In genomic region chr7:134750083-134751062, GRCh38 we compare ENCODE assay signal across 8 cellular contexts. TPM values are rescaled to one million over a fixed set of nuclear protein-coding genes. Genes with fewer than 3 reads are reported as not detected.
DNase-seq lines count a peak whose midpoint lies in the region; ATAC-seq and TF ChIP-seq lines count a peak whose summit lies in the region.

No MANE protein-coding gene starts in this region.

- no peak overlapping the region for H3K4me3 ChIP-seq in fibroblast of the aortic adventitia (ENCODE audit: low read depth, low read length)
- H3K4me3 ChIP-seq in parathyroid adenoma (ENCODE audit: low read depth, low read length), result no peak overlapping the region

- H3K27ac ChIP-seq in C4-2B (no peak overlapping the region), parathyroid adenoma (no peak overlapping the region)

- H3K9me3 ChIP-seq in parathyroid adenoma (ENCODE audit: control insufficient read depth, low read length), result no peaks in the 10 kb centered on the region

- no peak overlapping the region for H3K4me2 ChIP-seq in parathyroid adenoma (ENCODE audit: low read length)

- no peak overlapping the region for H3K9ac ChIP-seq in parathyroid adenoma

- H3K36me3 ChIP-seq in parathyroid adenoma (ENCODE audit: control insufficient read depth, insufficient read depth, low read length), result no peaks in the 10 kb centered on the region

- H3K4me1 ChIP-seq in parathyroid adenoma, result no peaks in the 10 kb centered on the region

- H3K27me3 ChIP-seq in parathyroid adenoma (ENCODE audit: control insufficient read depth, insufficient read depth, low read length), result no peaks in the 10 kb centered on the region

- peak overlapping the region; percentile 29 for H2AFZ ChIP-seq in parathyroid adenoma

- peak; percentile 38 for DNase-seq in NCI-H748 (lab: John Stamatoyannopoulos, UW; ENCODE audit: unreplicated experiment)
- peak; percentile 60 for DNase-seq in activated T-cell treated with anti-CD3 and anti-CD28 coated beads for 48 hours (ENCODE audit: low read depth)
- peak; percentile 44 for DNase-seq in fibroblast of the aortic adventitia (ENCODE audit: low read depth)
- peak; percentile 50 for DNase-seq in ureter (ENCODE audit: low spot score)
- DNase-seq in NCI-H774 (lab: John Stamatoyannopoulos, UW), result no peak

- H3K79me2 ChIP-seq in parathyroid adenoma, result no peaks in the 10 kb centered on the region

- peak; percentile 91 for TF ChIP-seq CTCF in C4-2B (conservative IDR thresholded peaks at IDR 0.05)
- peak; percentile 74 for TF ChIP-seq CTCF in fibroblast of the aortic adventitia (IDR thresholded peaks at IDR 0.05; ENCODE audit: insufficient read depth, low read length)
- TF ChIP-seq CTCF in parathyroid adenoma (IDR thresholded peaks at IDR 0.05), result peak; percentile 79

- ATAC-seq in GM21423 (IDR thresholded peaks at IDR 0.05; ENCODE audit: unreplicated experiment), result peak; percentile 60

RNA-seq across cellular contexts. Expression of gene CALD1, which starts 29.1 kb away (rescaled TPM):
- total RNA-seq in fibroblast of the aortic adventitia (ENCODE audit: low replicate concordance) (201 and 686 TPM in 2 replicates), ureter (389 TPM)
